1 cellular context compared by ENCODE assay signal in genomic region chr3:197710996-197711395, GRCh38.
TF ChIP-seq lines count a peak whose summit lies in the region.

No MANE protein-coding gene starts in this region.

TF ChIP-seq in K562, 482 proteins besides CTCF, POLR2A, EP300 and RAD21:
- TF ChIP-seq ZNF121 (CRISPR knock-in tag; conservative IDR thresholded peaks at IDR 0.05) = 0 out of 2 replicates have a peak, but pooled peaks have one; percentile 10
